Comparison of ENCODE assay signal across 8 cellular contexts in the genomic region with DNA sequence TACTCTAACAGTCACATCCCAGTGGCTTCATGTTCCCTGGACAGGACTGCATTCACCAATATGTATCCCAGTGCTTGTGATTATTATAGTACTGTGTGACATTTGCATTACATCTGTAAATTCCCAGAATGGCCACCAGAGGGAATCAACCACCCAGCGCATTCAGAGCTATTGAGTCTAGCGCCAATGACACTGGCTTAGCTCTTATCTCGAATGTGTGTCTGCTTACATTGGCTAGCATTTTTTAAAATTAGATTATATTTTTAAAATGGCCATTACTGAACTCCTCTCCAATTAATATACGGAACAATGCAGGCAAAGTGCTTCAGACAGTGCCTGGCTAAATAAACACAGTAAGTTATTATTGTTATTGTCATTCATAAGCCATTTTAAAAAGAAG. TPM values are rescaled to one million over a fixed set of nuclear protein-coding genes. Genes with fewer than 3 reads are reported as not detected.
A peak's percentile ranks its signal among the peaks of the same experiment; 100 is the strongest.
DNase-seq lines count a peak whose midpoint lies in the region; ATAC-seq and TF ChIP-seq lines count a peak whose summit lies in the region.

No MANE protein-coding gene starts in this region.

- H3K9me3 Mint-ChIP-seq in activated naive CD8-positive, alpha-beta T cell treated with anti-CD3 and anti-CD28 coated beads, Interleukin-2, amount 50 U/mL, for 24 hours: no peaks in the 10 kb centered on the region

- H3K27ac ChIP-seq in heart left ventricle (no peak overlapping the region), prostate gland (no peak overlapping the region)

- H3K4me1 ChIP-seq in heart left ventricle: peaks cover 0 to 22% (median 12%) of the 10 kb centered on the region in 12 donors
- peaks cover 4% of the 10 kb centered on the region for H3K4me1 ChIP-seq in prostate gland (replicated peaks)

- intact Hi-C loops in heart left ventricle (cut with DNase I) (loop anchor here (1.0 to 10.0 kb wide), 11 partner anchors 180 to 487 kb away; a partner anchor contains a TSS), prostate gland (cut with DNase I) (loop anchor here (2.0 kb wide), 1 partner anchor 487 kb away; no protein-coding TSS in a partner anchor)

- peaks cover 9% of the 10 kb centered on the region for H3K4me1 Mint-ChIP-seq in activated naive CD8-positive, alpha-beta T cell treated with anti-CD3 and anti-CD28 coated beads, Interleukin-2, amount 50 U/mL, for 24 hours

- TF ChIP-seq POLR2A in heart left ventricle (IDR thresholded peaks at IDR 0.05) (no peak), prostate gland (IDR thresholded peaks at IDR 0.05) (no peak)

- H3K27me3 ChIP-seq in heart left ventricle (peaks cover 0 to 8% (median 0%) of the 10 kb centered on the region in 9 donors), prostate gland (replicated peaks; ENCODE audit: insufficient read depth) (no peaks in the 10 kb centered on the region)

- no peaks in the 10 kb centered on the region for H3K36me3 ChIP-seq in heart left ventricle
- H3K36me3 ChIP-seq in prostate gland: no peaks in the 10 kb centered on the region

- no peak overlapping the region for H3K27ac Mint-ChIP-seq in activated naive CD8-positive, alpha-beta T cell treated with anti-CD3 and anti-CD28 coated beads, Interleukin-2, amount 50 U/mL, for 24 hours

- H3K27me3 Mint-ChIP-seq in activated naive CD8-positive, alpha-beta T cell treated with anti-CD3 and anti-CD28 coated beads, Interleukin-2, amount 50 U/mL, for 24 hours: peaks cover under 1% of the 10 kb centered on the region

- H3K4me3 ChIP-seq in heart left ventricle: no peak overlapping the region
- no peak overlapping the region for H3K4me3 ChIP-seq in prostate gland

- DNase-seq in DMS53 (lab: John Stamatoyannopoulos, UW) (peak; percentile 92), HT-29 (ENCODE audit: low spot score) (peak; percentile 86), NCI-H82 treated with DMSO at 0.1 percent for 48 hours (lab: John Stamatoyannopoulos, UW; ENCODE audit: unreplicated experiment) (peak; percentile 24), heart left ventricle (peak in 3 of 5 donors; percentile 42 to 45 (median 44)), prostate gland (ENCODE audit: low spot score) (peak; percentile 63), NCI-H446 treated with DMSO at 0.1 percent for 48 hours (lab: John Stamatoyannopoulos, UW) (no peak)
- DNase-seq in activated naive CD8-positive, alpha-beta T cell treated with anti-CD3 and anti-CD28 coated beads, Interleukin-2, amount 50 U/mL, for 24 hours: no peak

- no peaks in the 10 kb centered on the region for H3K9me3 ChIP-seq in heart left ventricle
- no peaks in the 10 kb centered on the region for H3K9me3 ChIP-seq in prostate gland

- ATAC-seq in GM21360 (IDR thresholded peaks at IDR 0.05; ENCODE audit: unreplicated experiment) (peak; percentile 78), heart left ventricle (peak; percentile 88 to 95 (median 92))
- ATAC-seq in activated naive CD8-positive, alpha-beta T cell treated with anti-CD3 and anti-CD28 coated beads, Interleukin-2, amount 50 U/mL, for 24 hours: peak; percentile 88

- 0 to 1% (median 1%) methylated on average over 4 of the region's 4 CpGs for WGBS in heart left ventricle, 4 donors
- WGBS in prostate gland: 0% methylated on average over 4 of the region's 4 CpGs

- TF ChIP-seq CTCF in heart left ventricle (IDR thresholded peaks at IDR 0.05): peak; percentile 72 to 94 (median 85)
- TF ChIP-seq CTCF in prostate gland (IDR thresholded peaks at IDR 0.05): peak; percentile 72 to 83 (median 79)

- no peak overlapping the region for H3K4me3 Mint-ChIP-seq in activated naive CD8-positive, alpha-beta T cell treated with anti-CD3 and anti-CD28 coated beads, Interleukin-2, amount 50 U/mL, for 24 hours

- H3K36me3 Mint-ChIP-seq in activated naive CD8-positive, alpha-beta T cell treated with anti-CD3 and anti-CD28 coated beads, Interleukin-2, amount 50 U/mL, for 24 hours (ENCODE audit: low read depth): no peaks in the 10 kb centered on the region

RNA-seq across cellular contexts. Expression of a gene that starts 36.3 kb away (rescaled TPM):
- total RNA-seq in HT-29 (2014; rRNA removed; shearing (Covaris generic)): 0.03 TPM in 1 of 2 replicates, not detected in the other
- 1 to 10 TPM; 1.5 to 7.0 (median 3.2) TPM for total RNA-seq in heart left ventricle
- polyA plus RNA-seq in heart left ventricle: 1 to 10 TPM in 1 of 2 donors, under 1 TPM in 1; 0.53 to 1.8 TPM
- total RNA-seq in prostate gland: 1 to 10 TPM; 3.3 to 3.5 TPM

Comparison
In these comparisons a context has a peak if more than half of its experiments do, and no peak if none do; other contexts are left out.
1. DNase-seq: peak in DMS53 (single experiment), HT-29 (single experiment), NCI-H82 treated with DMSO at 0.1 percent for 48 hours (single experiment), heart left ventricle (3 of 5) and prostate gland (single experiment); none in activated naive CD8-positive, alpha-beta T cell treated with anti-CD3 and anti-CD28 coated beads, Interleukin-2, amount 50 U/mL, for 24 hours (single experiment) and NCI-H446 treated with DMSO at 0.1 percent for 48 hours (single experiment).
2. Peak in every context shown above with its lines, with median percentiles within 50 percentile points of each other: ATAC-seq.